Comparison of ENCODE assay signal across 10 cellular contexts in genomic region chr16:81633147-81633619, GRCh38.
DNase-seq lines count a peak whose midpoint lies in the region; ATAC-seq, FAIRE-seq and TF ChIP-seq lines count a peak whose summit lies in the region.
"Had no signal": no experiment of that assay in that cellular context is flagged by ENCODE, and none has a peak within 500 bp of the region (broad histone marks: within the 10 kb centered on the region; RNA-seq: fewer than 3 reads in every experiment).

No MANE protein-coding gene starts in this region.

- FAIRE-seq in GM12892 (lab: Jason Lieb, UNC) = no peak

- H3K9me3 ChIP-seq in Peyer's patch = no peaks in the 10 kb centered on the region

- H3K27me3 ChIP-seq in Peyer's patch = no peaks in the 10 kb centered on the region

- DNase-seq in GM12865 (ENCODE audit: low read depth) = no peak
- DNase-seq in Peyer's patch = no peak
- DNase-seq in central memory CD8-positive, alpha-beta T cell (ENCODE audit: low spot score in 2 of 2) = peak in 1 of 2 donors; percentile 18
- DNase-seq in natural killer cell = peak; percentile 31
- DNase-seq in mucosa of gallbladder (ENCODE audit: low spot score) = no peak
- DNase-seq in DMS153 (lab: John Stamatoyannopoulos, UW) = no peak
- no peak for DNase-seq in GM12892 (ENCODE audit: insufficient read length)
- DNase-seq: cortex of kidney had no signal

- TF ChIP-seq POLR2A in Peyer's patch (IDR thresholded peaks at IDR 0.05) (no peak), GM12892 (IDR thresholded peaks at IDR 0.05; ENCODE audit: low read depth, low read length) (no peak)

- H3K27ac Mint-ChIP-seq in central memory CD8-positive, alpha-beta T cell (ENCODE audit: low read depth) = peak overlapping the region; percentile 97
- H3K27ac Mint-ChIP-seq in natural killer cell = peak overlapping the region; percentile 87 to 88

- H3K4me1 ChIP-seq in Peyer's patch = peaks cover 0 to 42% (median 8%) of the 10 kb centered on the region in 4 donors

- peaks cover 40% of the 10 kb centered on the region for H3K4me1 Mint-ChIP-seq in central memory CD8-positive, alpha-beta T cell
- peaks cover 44 to 53% of the 10 kb centered on the region in 2 donors for H3K4me1 Mint-ChIP-seq in natural killer cell

- peak overlapping the region; percentile 12 to 78 (median 62) for H3K27ac ChIP-seq in Peyer's patch

- ATAC-seq in central memory CD8-positive, alpha-beta T cell (replicated peaks; ENCODE audit: extremely low read depth, poor library complexity, severe bottlenecking) = no peak
- ATAC-seq in natural killer cell = peak in 1 of 3 donors; percentile 47
- ATAC-seq in HG02798 (IDR thresholded peaks at IDR 0.05; ENCODE audit: poor library complexity, unreplicated experiment) = no peak
- ATAC-seq: Panc1 had no signal

- H3K4me3 ChIP-seq in GM12865 (ENCODE audit: low read depth, low read length) = no peak overlapping the region
- no peak overlapping the region for H3K4me3 ChIP-seq in Peyer's patch

- no peaks in the 10 kb centered on the region for H3K9me3 Mint-ChIP-seq in central memory CD8-positive, alpha-beta T cell
- no peaks in the 10 kb centered on the region for H3K9me3 Mint-ChIP-seq in natural killer cell

- intact Hi-C loops in natural killer cell (cut with micrococcal nuclease) = loop anchor here (1.0 to 10.0 kb wide), 3 partner anchors 112 to 242 kb away; no protein-coding TSS in a partner anchor

- TF ChIP-seq CTCF in GM12865 (IDR thresholded peaks at IDR 0.05; ENCODE audit: insufficient read depth, low read depth, low read length, missing control alignments) = peak; percentile 3
- peak in 3 of 6 experiments; percentile 35 to 39 (median 38) for TF ChIP-seq CTCF in Peyer's patch (IDR thresholded peaks at IDR 0.05)
- no peak for TF ChIP-seq CTCF in natural killer cell (IDR thresholded peaks at IDR 0.05)

- H3K27me3 Mint-ChIP-seq in central memory CD8-positive, alpha-beta T cell = no peaks in the 10 kb centered on the region
- H3K27me3 Mint-ChIP-seq in natural killer cell (ENCODE audit: low read depth in 2 of 2) = no peaks in the 10 kb centered on the region

- H3K36me3 Mint-ChIP-seq in central memory CD8-positive, alpha-beta T cell (ENCODE audit: insufficient read depth) = peaks cover 1% of the 10 kb centered on the region
- no peaks in the 10 kb centered on the region for H3K36me3 Mint-ChIP-seq in natural killer cell

- H3K36me3 ChIP-seq in Peyer's patch = peaks cover 0 to 4% (median 0%) of the 10 kb centered on the region in 3 donors

- peak overlapping the region; percentile 63 for H3K4me3 Mint-ChIP-seq in central memory CD8-positive, alpha-beta T cell
- H3K4me3 Mint-ChIP-seq in natural killer cell = peak overlapping the region; percentile 49
